Comparison of ENCODE assay signal across 8 cellular contexts in genomic region chr17:29579866-29580771, GRCh38. TPM values are rescaled to one million over a fixed set of nuclear protein-coding genes. Genes with fewer than 3 reads are reported as not detected.
DNase-seq lines count a peak whose midpoint lies in the region; ATAC-seq and TF ChIP-seq lines count a peak whose summit lies in the region.

No MANE protein-coding gene starts in this region.

- no peaks in the 10 kb centered on the region for H3K27me3 Mint-ChIP-seq in activated CD4-positive, alpha-beta memory T cell treated with anti-CD3 and anti-CD28 coated beads, Interleukin-2, amount 10 ng/mL, durations not matched to agents 7 days and 5 days

- H3K27me3 ChIP-seq in dorsolateral prefrontal cortex: no peaks in the 10 kb centered on the region

- ATAC-seq in GM18907 (IDR thresholded peaks at IDR 0.05; ENCODE audit: unreplicated experiment) (peak; percentile 70), HG03442 (IDR thresholded peaks at IDR 0.05; ENCODE audit: unreplicated experiment) (peak; percentile 51)

- POLR2A ChIA-PET in activated CD4-positive, alpha-beta memory T cell treated with anti-CD3 and anti-CD28 coated beads, Interleukin-2, amount 10 ng/mL, durations not matched to agents 7 days and 5 days (lab: Charles Lee): interaction anchor here (1.2 to 4.4 kb wide), 3 partner anchors 12 to 37 kb away, joined by 5 to 24 read pairs (median 13); partner anchors contain the start of genes ABHD15 and ANKRD13B

- H3K4me3 ChIP-seq in dorsolateral prefrontal cortex: peak overlapping the region in 3 of 59 donors; percentile 8 to 27 (median 15)

- TF ChIP-seq CTCF in dorsolateral prefrontal cortex (IDR thresholded peaks at IDR 0.05 in 54 of 56, conservative IDR thresholded peaks at IDR 0.05 in 2 of 56; ENCODE audit: low read depth in 1 of 56, partially characterized antibody in 56 of 56): peak; percentile 71 to 99 (median 97)

- peaks cover 36% of the 10 kb centered on the region for H3K36me3 Mint-ChIP-seq in activated CD4-positive, alpha-beta memory T cell treated with anti-CD3 and anti-CD28 coated beads, Interleukin-2, amount 10 ng/mL, durations not matched to agents 7 days and 5 days (ENCODE audit: low read depth)

- CTCF ChIA-PET in activated CD4-positive, alpha-beta memory T cell treated with anti-CD3 and anti-CD28 coated beads, Interleukin-2, amount 10 ng/mL, durations not matched to agents 7 days and 5 days (lab: Charles Lee): interaction anchor here (0.6 to 5.5 kb wide), 12 partner anchors 8 to 351 kb away, joined by 3 to 43 read pairs (median 4); partner anchors contain the start of gene ANKRD13B

- peak overlapping the region in 58 of 59 donors; percentile 15 to 99 (median 95) for H3K27ac ChIP-seq in dorsolateral prefrontal cortex

- no peak overlapping the region for H3K4me3 Mint-ChIP-seq in activated CD4-positive, alpha-beta memory T cell treated with anti-CD3 and anti-CD28 coated beads, Interleukin-2, amount 10 ng/mL, durations not matched to agents 7 days and 5 days

- H3K4me1 Mint-ChIP-seq in activated CD4-positive, alpha-beta memory T cell treated with anti-CD3 and anti-CD28 coated beads, Interleukin-2, amount 10 ng/mL, durations not matched to agents 7 days and 5 days: peaks cover 25% of the 10 kb centered on the region

- intact Hi-C loops in dorsolateral prefrontal cortex (cut with DNase I): loop anchor here (1.0 to 10.0 kb wide), 4 partner anchors 11 to 515 kb away; no protein-coding TSS in a partner anchor

- H3K27ac Mint-ChIP-seq in activated CD4-positive, alpha-beta memory T cell treated with anti-CD3 and anti-CD28 coated beads, Interleukin-2, amount 10 ng/mL, durations not matched to agents 7 days and 5 days: peak overlapping the region; percentile 85

- DNase-seq in Ammon's horn (ENCODE audit: low spot score): peak; percentile 96
- DNase-seq in NCI-H774 (lab: John Stamatoyannopoulos, UW): peak; percentile 58
- DNase-seq in activated CD4-positive, alpha-beta memory T cell treated with anti-CD3 and anti-CD28 coated beads, Interleukin-2, amount 10 ng/mL, durations not matched to agents 7 days and 5 days: peak; percentile 90
- peak; percentile 90 to 94 (median 92) for DNase-seq in dorsolateral prefrontal cortex
- DNase-seq in medulla oblongata (ENCODE audit: extremely low spot score): peak; percentile 94
- peak; percentile 82 for DNase-seq in stimulated activated CD8-positive, alpha-beta memory T cell treated with anti-CD3 and anti-CD28 coated beads, Interleukin-4, amount 100 ng/mL, for 24 hours (ENCODE audit: low read depth)

- H3K9me3 Mint-ChIP-seq in activated CD4-positive, alpha-beta memory T cell treated with anti-CD3 and anti-CD28 coated beads, Interleukin-2, amount 10 ng/mL, durations not matched to agents 7 days and 5 days: no peaks in the 10 kb centered on the region

RNA-seq across cellular contexts. Expression of gene GIT1, which starts 9.3 kb away (rescaled TPM):
- total RNA-seq in activated CD4-positive, alpha-beta memory T cell treated with anti-CD3 and anti-CD28 coated beads, Interleukin-2, amount 10 ng/mL, durations not matched to agents 7 days and 5 days: 10 to 100 TPM; 76.6 to 80.4 TPM
- total RNA-seq in dorsolateral prefrontal cortex: 100 to 1,000 TPM; 110 to 287 (median 170) TPM

RNA-seq across cellular contexts. Expression of gene TP53I13, which starts 11.6 kb away (rescaled TPM):
- 100 to 1,000 TPM; 112 to 118 TPM for total RNA-seq in activated CD4-positive, alpha-beta memory T cell treated with anti-CD3 and anti-CD28 coated beads, Interleukin-2, amount 10 ng/mL, durations not matched to agents 7 days and 5 days
- 10 to 100 TPM; 10.1 to 40.2 (median 20.1) TPM for total RNA-seq in dorsolateral prefrontal cortex

RNA-seq across cellular contexts. Expression of gene ANKRD13B, which starts 12.8 kb away (rescaled TPM):
- total RNA-seq in activated CD4-positive, alpha-beta memory T cell treated with anti-CD3 and anti-CD28 coated beads, Interleukin-2, amount 10 ng/mL, durations not matched to agents 7 days and 5 days: 10 to 100 TPM; 11.3 to 13.6 TPM
- 10 to 100 TPM; 34.3 to 82.0 (median 53.1) TPM for total RNA-seq in dorsolateral prefrontal cortex

RNA-seq across cellular contexts. Expression of gene ABHD15, which starts 13.3 kb away (rescaled TPM):
- total RNA-seq in activated CD4-positive, alpha-beta memory T cell treated with anti-CD3 and anti-CD28 coated beads, Interleukin-2, amount 10 ng/mL, durations not matched to agents 7 days and 5 days: 10 to 100 TPM; 18.5 to 19.3 TPM
- total RNA-seq in dorsolateral prefrontal cortex: 1 to 10 TPM; 1.9 to 8.0 (median 4.2) TPM

RNA-seq across cellular contexts. Expression of gene CORO6, which starts 42.6 kb away (rescaled TPM):
- total RNA-seq in activated CD4-positive, alpha-beta memory T cell treated with anti-CD3 and anti-CD28 coated beads, Interleukin-2, amount 10 ng/mL, durations not matched to agents 7 days and 5 days: 1 to 10 TPM; 5.3 to 5.6 TPM
- 100 to 1,000 TPM in 23 of 120 experiments, 10 to 100 TPM in 97; 31.5 to 153 (median 80.8) TPM for total RNA-seq in dorsolateral prefrontal cortex
